ENCODE assay signal across 1 cellular context in the genomic region with DNA sequence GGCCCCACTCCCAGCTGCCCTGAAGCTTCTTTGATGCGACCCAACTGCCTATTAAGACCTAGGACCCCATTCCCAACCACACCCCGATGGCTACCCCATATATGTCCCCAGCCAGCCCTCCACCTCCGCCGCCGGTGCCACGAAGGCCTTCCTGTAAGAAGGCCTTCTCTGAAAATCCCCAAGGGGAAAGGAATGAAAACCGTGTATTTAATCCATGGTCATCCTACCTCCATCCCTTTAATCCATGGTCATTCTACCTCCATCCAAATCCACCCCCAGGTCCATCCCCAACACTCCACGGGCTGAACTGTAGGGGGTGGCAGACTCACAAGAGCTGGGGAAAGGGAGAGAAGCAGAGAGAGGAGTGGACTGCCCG.
TF ChIP-seq lines count a peak whose summit lies in the region.

No MANE protein-coding gene starts in this region.

TF ChIP-seq in WTC11, 78 proteins besides CTCF, POLR2A, EP300 and RAD21 (continued from another document):
- TF ChIP-seq ERG (CRISPR knock-in tag; IDR thresholded peaks at IDR 0.05) (no peak), SP1 (CRISPR knock-in tag; conservative IDR thresholded peaks at IDR 0.05) (no peak), GABPB1 (CRISPR knock-in tag; IDR thresholded peaks at IDR 0.05) (no peak)
TF ChIP-seq in WTC11: peak in this region for 0.
